Comparison of ENCODE assay signal across 8 cellular contexts in the genomic region with DNA sequence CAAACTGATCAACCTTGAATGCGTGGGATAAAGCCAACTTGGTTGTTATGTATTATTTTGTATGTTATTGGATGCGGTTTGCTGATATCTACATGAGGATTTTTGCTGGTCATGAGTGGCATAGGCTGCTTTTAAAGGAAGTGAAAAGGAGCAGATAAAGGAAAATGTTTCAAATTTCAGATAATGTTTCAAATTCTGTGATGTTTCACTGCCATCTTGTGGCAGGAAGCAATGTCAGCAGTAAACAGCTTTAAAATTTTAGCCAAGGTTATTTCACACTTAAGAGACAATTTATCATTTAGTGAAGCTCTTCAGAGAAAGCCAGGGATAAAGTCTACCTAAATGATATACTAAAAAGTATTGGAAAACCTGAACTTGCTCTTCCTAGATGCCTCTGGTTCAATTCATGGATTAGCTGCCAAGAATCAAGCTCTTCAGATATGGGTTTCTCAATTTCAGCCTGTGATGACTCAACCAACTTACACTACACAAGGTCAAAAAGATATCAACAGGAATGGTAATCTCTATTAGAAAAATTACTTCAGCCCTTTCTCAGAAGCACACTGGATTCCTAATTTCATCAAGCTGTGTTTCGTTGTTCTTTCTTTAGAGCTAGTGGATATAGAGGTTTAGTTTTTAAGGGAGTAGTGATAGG.
DNase-seq lines count a peak whose midpoint lies in the region; ATAC-seq, FAIRE-seq and TF ChIP-seq lines count a peak whose summit lies in the region.

No MANE protein-coding gene starts in this region.

- no peaks in the 10 kb centered on the region for H3K4me1 Mint-ChIP-seq in neural crest cell

- H3K27ac ChIP-seq in H1 (ENCODE audit: low read depth, low read length): no peak overlapping the region

- no peaks in the 10 kb centered on the region for H3K4me1 ChIP-seq in H1 (replicated peaks in 1 of 4; ENCODE audit: control insufficient read depth in 3 of 4, insufficient read depth in 4 of 4, low read length in 3 of 4)

- H3K27me3 ChIP-seq in H1 (replicated peaks in 1 of 4; ENCODE audit: control insufficient read depth in 3 of 4, extremely low read depth in 1 of 4, insufficient read depth in 3 of 4, low read length in 3 of 4): no peaks in the 10 kb centered on the region

- CTCF ChIA-PET in H1 (lab: Charles Lee; ENCODE audit: partially characterized antibody): interaction anchor here (0.6 to 4.5 kb wide), 30 partner anchors 10 to 637 kb away, joined by 3 to 29 read pairs (median 4); no protein-coding TSS in a partner anchor

- no peak overlapping the region for H3K9ac ChIP-seq in H1 (replicated peaks in 1 of 4; ENCODE audit: extremely low read depth in 1 of 4, low read depth in 3 of 4, low read length in 3 of 4)

- H3K18ac ChIP-seq in H1 (ENCODE audit: extremely low read depth, low read length): no peak overlapping the region

- H3K4me2 ChIP-seq in H1 (ENCODE audit: insufficient read depth in 1 of 2, low read depth in 2 of 2, low read length in 2 of 2): no peak overlapping the region

- no peak overlapping the region for H3K14ac ChIP-seq in H1 (ENCODE audit: insufficient read length)

- H2AK5ac ChIP-seq in H1 (ENCODE audit: low read depth, low read length): no peak overlapping the region

- FAIRE-seq in H1 (lab: Jason Lieb, UNC): no peak

- no peak overlapping the region for H3K4me3 ChIP-seq in H1 (ENCODE audit: extremely low read depth in 1 of 4, insufficient read depth in 2 of 4, low read depth in 3 of 4, low read length in 4 of 4)

- peak; percentile 2 to 58 (median 8) for DNase-seq in NCI-H1417 (lab: John Stamatoyannopoulos, UW)
- no peak for DNase-seq in NCI-H1417 treated with DMSO at 0.1 percent for 48 hours (lab: John Stamatoyannopoulos, UW)
- DNase-seq in NCI-H460 (ENCODE audit: extremely low read depth, low read depth): peak; percentile 9
- DNase-seq in H1 (ENCODE audit: low read depth in 1 of 2, low spot score in 2 of 2): no peak
- no peak for DNase-seq in neural crest cell (ENCODE audit: low read depth, low spot score)
- no peak for DNase-seq in effector CD4-positive, alpha-beta T cell

- H4K5ac ChIP-seq in H1 (ENCODE audit: insufficient read length, low read depth, low read length): no peak overlapping the region

- TF ChIP-seq RAD21 in H1 (IDR thresholded peaks at IDR 0.05 in 1 of 2, conservative IDR thresholded peaks at IDR 0.05 in 1 of 2; ENCODE audit: low read depth in 2 of 2, low read length in 2 of 2): peak; percentile 73 to 76

- no peaks in the 10 kb centered on the region for H3K9me3 Mint-ChIP-seq in neural crest cell

- H3K56ac ChIP-seq in H1 (replicated peaks; ENCODE audit: insufficient read length, low read depth, low read length): no peak overlapping the region

- H2BK15ac ChIP-seq in H1 (ENCODE audit: low read length): no peak overlapping the region

- H2BK120ac ChIP-seq in H1 (replicated peaks; ENCODE audit: low read depth, low read length): no peak overlapping the region

- POLR2A ChIA-PET in H1 (lab: Charles Lee; ENCODE audit: partially characterized antibody): interaction anchor here (1.0 kb wide), 1 partner anchor 16 kb away, joined by 3 read pairs; no protein-coding TSS in a partner anchor

- no peaks in the 10 kb centered on the region for H3K23me2 ChIP-seq in H1 (ENCODE audit: low read depth, low read length)

- no peak overlapping the region for H2BK12ac ChIP-seq in H1 (ENCODE audit: low read depth, low read length)

- H3K36me3 Mint-ChIP-seq in neural crest cell (ENCODE audit: low read depth): peaks cover 24% of the 10 kb centered on the region

- TF ChIP-seq POLR2A in H1 (IDR thresholded peaks at IDR 0.05; ENCODE audit: control extremely low read depth in 1 of 2, low read depth in 2 of 2, low read length in 2 of 2): no peak

- TF ChIP-seq EP300 in H1 (IDR thresholded peaks at IDR 0.05; ENCODE audit: borderline replicate concordance in 1 of 2, low read depth in 2 of 2, low read length in 2 of 2): no peak

- no peak overlapping the region for H3K4ac ChIP-seq in H1 (replicated peaks; ENCODE audit: insufficient read length, low read depth, low read length)

- no peak overlapping the region for H2AFZ ChIP-seq in H1 (ENCODE audit: low read length)

- H3K79me2 ChIP-seq in H1 (ENCODE audit: control insufficient read depth in 1 of 2, insufficient read depth in 2 of 2, low read length in 2 of 2): no peaks in the 10 kb centered on the region

- no peak overlapping the region for H2BK5ac ChIP-seq in H1 (ENCODE audit: low read depth, low read length)

- H3K9me3 ChIP-seq in H1 (ENCODE audit: insufficient read depth in 2 of 2, low read depth in 1 of 2, low read length in 1 of 2): no peaks in the 10 kb centered on the region

- no peak for ATAC-seq in HG03469 (IDR thresholded peaks at IDR 0.05; ENCODE audit: unreplicated experiment)
- no peak for ATAC-seq in HG03097 (IDR thresholded peaks at IDR 0.05; ENCODE audit: low FRiP score, unreplicated experiment)

- 85% methylated on average over 3 of the region's 3 CpGs; no CpG with 5 or more reads in 1 of the 2 experiments for WGBS in H1 (ENCODE audit: extremely low coverage in 1 of 2, insufficient coverage in 1 of 2, insufficient read length in 1 of 2, insufficient replicate concordance in 2 of 2, low coverage in 1 of 2, low lambda C conversion rate in 2 of 2, missing lambda C conversion rate in 1 of 2), 2 experiments

- H2BK20ac ChIP-seq in H1 (ENCODE audit: low read length): no peak overlapping the region

- no peak overlapping the region for H4K8ac ChIP-seq in H1 (ENCODE audit: extremely low read depth, insufficient read depth, low read length)

- no peaks in the 10 kb centered on the region for H3K27me3 Mint-ChIP-seq in neural crest cell (ENCODE audit: low read depth)

- TF ChIP-seq CTCF in H1 (IDR thresholded peaks at IDR 0.05; ENCODE audit: control extremely low read depth in 1 of 3, insufficient read depth in 1 of 3, low read depth in 1 of 3, low read length in 3 of 3) (peak in 2 of 3 experiments; percentile 43 to 70; a peak in 2 of 4 replicates), neural crest cell (conservative IDR thresholded peaks at IDR 0.05) (peak; percentile 78)

- H3K4me3 Mint-ChIP-seq in neural crest cell: no peak overlapping the region

- H4K20me1 ChIP-seq in H1 (replicated peaks in 1 of 2; ENCODE audit: control insufficient read depth in 1 of 2, insufficient read depth in 2 of 2, low read length in 2 of 2): no peaks in the 10 kb centered on the region

- no peak overlapping the region for H4K91ac ChIP-seq in H1 (replicated peaks; ENCODE audit: insufficient read length, low read length)

- no peak overlapping the region for H3K23ac ChIP-seq in H1 (ENCODE audit: insufficient read length)

- no peaks in the 10 kb centered on the region for H3K79me1 ChIP-seq in H1 (ENCODE audit: low read depth, low read length)

- H3K27ac Mint-ChIP-seq in neural crest cell (ENCODE audit: unreplicated experiment): no peak overlapping the region

- peaks cover 8 to 77% (median 56%) of the 10 kb centered on the region in 4 experiments; a peak in 7 of 8 replicates for H3K36me3 ChIP-seq in H1 (ENCODE audit: control insufficient read depth in 2 of 4, insufficient read depth in 4 of 4, low read length in 3 of 4)

TF ChIP-seq in H1, 55 proteins besides CTCF, POLR2A, EP300 and RAD21:
- no peak for TF ChIP-seq RFX5 (IDR thresholded peaks at IDR 0.05; ENCODE audit: borderline replicate concordance, low read depth, low read length)
- no peak for TF ChIP-seq BRCA1 (IDR thresholded peaks at IDR 0.05; ENCODE audit: low read depth, low read length)
- TF ChIP-seq BACH1 (IDR thresholded peaks at IDR 0.05; ENCODE audit: low read length): no peak
- TF ChIP-seq CHD2 (IDR thresholded peaks at IDR 0.05; ENCODE audit: low read length): no peak
- TF ChIP-seq PHF8 (conservative IDR thresholded peaks at IDR 0.05; ENCODE audit: low read depth, low read length): no peak
- no peak for TF ChIP-seq HDAC6 (IDR thresholded peaks at IDR 0.05; ENCODE audit: low read depth, low read length)
- no peak for TF ChIP-seq KDM5A (IDR thresholded peaks at IDR 0.05; ENCODE audit: low read length)
- TF ChIP-seq SP4 (IDR thresholded peaks at IDR 0.05; ENCODE audit: low read length): no peak
- no peak for TF ChIP-seq RNF2 (IDR thresholded peaks at IDR 0.05; ENCODE audit: borderline replicate concordance, low read depth, low read length, missing control alignments, poor library complexity, severe bottlenecking)
- TF ChIP-seq TBP (IDR thresholded peaks at IDR 0.05; ENCODE audit: low read depth, low read length): no peak
- no peak for TF ChIP-seq SIRT6 (IDR thresholded peaks at IDR 0.05; ENCODE audit: low read length)
- TF ChIP-seq MAFK (IDR thresholded peaks at IDR 0.05; ENCODE audit: low read depth, low read length): no peak

Comparison
In these comparisons a context has a peak if more than half of its experiments do, and no peak if none do; other contexts are left out.
1. DNase-seq: peak in NCI-H1417 (3 of 3) and NCI-H460 (single experiment); none in NCI-H1417 treated with DMSO at 0.1 percent for 48 hours (single experiment), H1 (0 of 2), neural crest cell (single experiment) and effector CD4-positive, alpha-beta T cell (single experiment).